In genomic region chr11:69183613-69184012, GRCh38 we compare ENCODE assay signal across 24 cellular contexts. TPM values are rescaled to one million over a fixed set of nuclear protein-coding genes. Genes with fewer than 3 reads are reported as not detected.
DNase-seq lines count a peak whose midpoint lies in the region; ATAC-seq and TF ChIP-seq lines count a peak whose summit lies in the region.
"Had no signal": no experiment of that assay in that cellular context is flagged by ENCODE, and none has a peak within 500 bp of the region (broad histone marks: within the 10 kb centered on the region; RNA-seq: fewer than 3 reads in every experiment).

No MANE protein-coding gene starts in this region.

- H3K27me3 ChIP-seq in OCI-LY3 (ENCODE audit: low read depth, low read length), result no peaks in the 10 kb centered on the region
- H3K27me3 ChIP-seq in left ventricle myocardium inferior (ENCODE audit: low read depth), result no peaks in the 10 kb centered on the region

- in situ Hi-C loops in GM13976 (cut with MboI; ENCODE audit: low sequenced_read_pairs, unreplicated experiment), result no loop called here

- H3K9me3 Mint-ChIP-seq in nephron progenitor cell, result peaks cover 20% of the 10 kb centered on the region
- H3K9me3 Mint-ChIP-seq: activated T-helper 2 cell treated with anti-CD3 and anti-CD28 coated beads, Interferon-gamma antibody, Interleukin-2, Interleukin-4, amounts not matched to agents 10 μg/mL and 5 μg/mL and 100 μg/mL, durations not matched to agents 14 hours and 24 hours and 36 hours had no signal

- ATAC-seq in HG02571 (IDR thresholded peaks at IDR 0.05; ENCODE audit: unreplicated experiment), result no peak
- ATAC-seq: activated naive CD4-positive, alpha-beta T cell treated with anti-CD3 and anti-CD28 coated beads, Interleukin-2, amount 50 U/mL, for 72 hours had no signal

- no peaks in the 10 kb centered on the region for H3K36me3 ChIP-seq in OCI-LY3 (replicated peaks; ENCODE audit: low read depth, low read length)
- no peaks in the 10 kb centered on the region for H3K36me3 ChIP-seq in left ventricle myocardium inferior

- H2AFZ ChIP-seq in OCI-LY3 (ENCODE audit: low read depth, low read length), result peak overlapping the region; percentile 43; the same call in 1 of the 2 replicates

- H3K27me3 Mint-ChIP-seq in nephron progenitor cell (ENCODE audit: low read depth, poor library complexity), result peaks cover 12% of the 10 kb centered on the region

- H3K9ac ChIP-seq in OCI-LY3 (ENCODE audit: low read length), result no peak overlapping the region

- H4K20me1 ChIP-seq in OCI-LY3 (ENCODE audit: insufficient read depth, low read length), result no peaks in the 10 kb centered on the region

- no peak overlapping the region for H3K4me2 ChIP-seq in OCI-LY3 (ENCODE audit: low read length)

- H3K79me2 ChIP-seq in OCI-LY3 (ENCODE audit: low read length), result no peaks in the 10 kb centered on the region

- peaks cover 4% of the 10 kb centered on the region for H3K36me3 Mint-ChIP-seq in nephron progenitor cell (ENCODE audit: low read depth)

- intact Hi-C loops in left ventricle myocardium inferior (cut with micrococcal nuclease), result no loop called here

- peak overlapping the region; percentile 40 for H3K27ac Mint-ChIP-seq in nephron progenitor cell
- H3K27ac Mint-ChIP-seq: activated naive CD4-positive, alpha-beta T cell treated with anti-CD3 and anti-CD28 coated beads, Interleukin-2, amount 50 U/mL, for 72 hours; activated T-helper 2 cell treated with anti-CD3 and anti-CD28 coated beads, Interferon-gamma antibody, Interleukin-2, Interleukin-4, amounts not matched to agents 10 μg/mL and 5 μg/mL and 100 μg/mL, durations not matched to agents 14 hours and 24 hours and 36 hours; T-helper 1 cell treated with Interleukin-12 subunit alpha and Interleukin-12 subunit beta and Interleukin-4 antibody, amounts not matched to agents 30 μg/mL and 1 μg/mL, for 36 hours had no signal

- peak; percentile 14 for DNase-seq in GDM1 (lab: John Stamatoyannopoulos, UW)
- peak; percentile 82 for DNase-seq in GM13976 (ENCODE audit: low spot score)
- no peak for DNase-seq in nephron progenitor cell
- DNase-seq in left ventricle myocardium inferior, result no peak
- DNase-seq in NOMO-1 treated with dmso at 0.1 percent for 144 hours (lab: John Stamatoyannopoulos, UW; ENCODE audit: unreplicated experiment), result no peak
- DNase-seq: activated CD8-positive, alpha-beta memory T cell treated with anti-CD3 and anti-CD28 coated beads, Interleukin-2, amount 50 U/mL, for 4 hours; C1 segment of cervical spinal cord; Calu3; H7; IMR-90; islet precursor cell; NCI-H1092; NCI-H187; NCI-H69; nucleus accumbens had no signal

- H3K9me3 ChIP-seq in OCI-LY3 (ENCODE audit: insufficient read depth, low read length), result peaks cover 6% of the 10 kb centered on the region; the same call in 1 of the 2 replicates
- H3K9me3 ChIP-seq in left ventricle myocardium inferior (replicated peaks), result peaks cover 17% of the 10 kb centered on the region

- H3K27ac ChIP-seq in OCI-LY3 (ENCODE audit: low read length) (no peak overlapping the region), left ventricle myocardium inferior (replicated peaks) (no peak overlapping the region)
- H3K27ac ChIP-seq: SK-N-MC, skin epidermis had no signal

- TF ChIP-seq CTCF in GM13976 (IDR thresholded peaks at IDR 0.05; ENCODE audit: borderline replicate concordance, control extremely low read depth, extremely low read depth, insufficient read depth, missing control alignments), result no peak
- TF ChIP-seq CTCF in OCI-LY3 (IDR thresholded peaks at IDR 0.05; ENCODE audit: low read depth, low read length), result no peak
- TF ChIP-seq CTCF in nephron progenitor cell (IDR thresholded peaks at IDR 0.05), result no peak
- TF ChIP-seq CTCF in left ventricle myocardium inferior (IDR thresholded peaks at IDR 0.05; ENCODE audit: borderline replicate concordance), result no peak

- peaks cover 2% of the 10 kb centered on the region; the same call in 1 of the 2 replicates for H3K4me1 ChIP-seq in OCI-LY3 (ENCODE audit: low read length)
- H3K4me1 ChIP-seq in left ventricle myocardium inferior, result no peaks in the 10 kb centered on the region

- H3K4me3 ChIP-seq in OCI-LY3 (ENCODE audit: low read length), result no peak overlapping the region
- H3K4me3 ChIP-seq in left ventricle myocardium inferior, result no peak overlapping the region
- H3K4me3 ChIP-seq: SK-N-MC, skin epidermis had no signal

- H3K4me1 Mint-ChIP-seq in nephron progenitor cell, result peaks cover 14% of the 10 kb centered on the region

- H3K4me3 Mint-ChIP-seq in nephron progenitor cell, result no peak overlapping the region
- H3K4me3 Mint-ChIP-seq: T-helper 1 cell treated with Interleukin-12 subunit alpha and Interleukin-12 subunit beta and Interleukin-4 antibody, amounts not matched to agents 30 μg/mL and 1 μg/mL, for 36 hours had no signal

RNA-seq across cellular contexts. Expression of gene SMIM38, which starts 27.9 kb away (rescaled TPM):
- not detected for total RNA-seq in left ventricle myocardium inferior
- total RNA-seq: endothelial cell of umbilical vein, glomerular endothelial cell had no signal

Comparison
In these comparisons a context has a peak if more than half of its experiments do, and no peak if none do; other contexts are left out.
1. DNase-seq: peak in GDM1 (single experiment) and GM13976 (single experiment); none in nephron progenitor cell (single experiment), left ventricle myocardium inferior (single experiment) and NOMO-1 treated with dmso at 0.1 percent for 144 hours (single experiment).